In genomic region chr12:132690112-132690511, GRCh38 we compare ENCODE assay signal across 20 cellular contexts. TPM values are rescaled to one million over a fixed set of nuclear protein-coding genes. Genes with fewer than 3 reads are reported as not detected.
DNase-seq lines count a peak whose midpoint lies in the region; ATAC-seq, FAIRE-seq and TF ChIP-seq lines count a peak whose summit lies in the region.
"Had no signal": no experiment of that assay in that cellular context is flagged by ENCODE, and none has a peak within 500 bp of the region (broad histone marks: within the 10 kb centered on the region; RNA-seq: fewer than 3 reads in every experiment).

No MANE protein-coding gene starts in this region.

- no peak for TF ChIP-seq POLR2A in suprapubic skin (IDR thresholded peaks at IDR 0.05)

- no peaks in the 10 kb centered on the region for H3K27me3 Mint-ChIP-seq in activated CD8-positive, alpha-beta memory T cell treated with anti-CD3 and anti-CD28 coated beads, Interleukin-2, amount 10 ng/mL, durations not matched to agents 7 days and 5 days
- peaks cover 0 to 5% (median 0%) of the 10 kb centered on the region in 3 donors for H3K27me3 Mint-ChIP-seq in immature natural killer cell (ENCODE audit: low read depth in 3 of 3)

- peaks cover 2 to 4% of the 10 kb centered on the region in 2 donors for H3K4me1 ChIP-seq in small intestine (ENCODE audit: control insufficient read depth in 2 of 2, insufficient read depth in 1 of 2, low read depth in 1 of 2, low read length in 1 of 2)
- H3K4me1 ChIP-seq in suprapubic skin: peaks cover 16% of the 10 kb centered on the region
- H3K4me1 ChIP-seq: prostate gland had no signal

- H3K4me1 Mint-ChIP-seq in activated CD8-positive, alpha-beta memory T cell treated with anti-CD3 and anti-CD28 coated beads, Interleukin-2, amount 10 ng/mL, durations not matched to agents 7 days and 5 days: peaks cover 16% of the 10 kb centered on the region
- peaks cover 11 to 23% of the 10 kb centered on the region in 2 donors for H3K4me1 Mint-ChIP-seq in immature natural killer cell

- H3K27ac ChIP-seq in small intestine (ENCODE audit: low read depth in 1 of 2, low read length in 1 of 2) (peak overlapping the region; percentile 22 to 85), suprapubic skin (no peak overlapping the region)
- H3K27ac ChIP-seq: epithelial cell of prostate, prostate gland, spleen had no signal

- 90 to 94% (median 91%) methylated on average over 9 of the region's 9 CpGs for WGBS in small intestine, 3 donors
- WGBS in suprapubic skin: 96% methylated on average over 9 of the region's 9 CpGs

- H3K27me3 ChIP-seq in small intestine (ENCODE audit: control insufficient read depth in 2 of 2, insufficient read depth in 2 of 2, low read length in 2 of 2) (no peaks in the 10 kb centered on the region), suprapubic skin (no peaks in the 10 kb centered on the region)
- H3K27me3 ChIP-seq: spleen had no signal

- no peak for DNase-seq in activated CD8-positive, alpha-beta memory T cell treated with anti-CD3 and anti-CD28 coated beads, Interleukin-2, amount 10 ng/mL, durations not matched to agents 7 days and 5 days
- no peak for DNase-seq in activated CD8-positive, alpha-beta memory T cell treated with anti-CD3 and anti-CD28 coated beads, Interleukin-2, amount 50 U/mL, for 48 hours
- DNase-seq in immature natural killer cell (no peak), small intestine (no peak), suprapubic skin (ENCODE audit: low spot score in 2 of 2) (no peak), left lobe of liver (ENCODE audit: low spot score) (no peak)
- DNase-seq: activated gamma-delta T cell; CD8-positive, alpha-beta T cell; DMS79 treated with DMSO at 0.1 percent for 48 hours; Kasumi-1; left ventricle myocardium superior; NCI-H1436; spleen; trophoblast cell had no signal

- no peak for TF ChIP-seq EP300 in suprapubic skin (IDR thresholded peaks at IDR 0.05)

- CTCF ChIA-PET in activated CD8-positive, alpha-beta memory T cell treated with anti-CD3 and anti-CD28 coated beads, Interleukin-2, amount 10 ng/mL, durations not matched to agents 7 days and 5 days (lab: Charles Lee): no interaction called here

- H3K4me3 Mint-ChIP-seq in activated CD8-positive, alpha-beta memory T cell treated with anti-CD3 and anti-CD28 coated beads, Interleukin-2, amount 10 ng/mL, durations not matched to agents 7 days and 5 days: peak overlapping the region; percentile 43
- peak overlapping the region; percentile 5 to 81 (median 38) for H3K4me3 Mint-ChIP-seq in immature natural killer cell
- H3K4me3 Mint-ChIP-seq: dendritic cell treated with granulocyte-macrophage colony-stimulating factor and Interleukin-4, amounts not matched to agents 40 ng/mL and 50 ng/mL, for 4 days had no signal

- FAIRE-seq in small intestine (lab: Jason Lieb, UNC): no peak
- FAIRE-seq: frontal cortex had no signal

- H3K36me3 Mint-ChIP-seq in activated CD8-positive, alpha-beta memory T cell treated with anti-CD3 and anti-CD28 coated beads, Interleukin-2, amount 10 ng/mL, durations not matched to agents 7 days and 5 days: peaks cover 22% of the 10 kb centered on the region
- H3K36me3 Mint-ChIP-seq in immature natural killer cell: no peaks in the 10 kb centered on the region
- H3K36me3 Mint-ChIP-seq: CD8-positive, alpha-beta T cell had no signal

- ATAC-seq in activated CD8-positive, alpha-beta memory T cell treated with anti-CD3 and anti-CD28 coated beads, Interleukin-2, amount 10 ng/mL, durations not matched to agents 7 days and 5 days: no peak
- ATAC-seq in left lobe of liver: no peak
- no peak for ATAC-seq in HG02623 (IDR thresholded peaks at IDR 0.05; ENCODE audit: unreplicated experiment)
- ATAC-seq: CD8-positive, alpha-beta T cell; left ventricle myocardium superior had no signal

- H3K9me3 ChIP-seq in small intestine (ENCODE audit: control insufficient read depth, low read depth) (no peaks in the 10 kb centered on the region), suprapubic skin (no peaks in the 10 kb centered on the region)
- H3K9me3 ChIP-seq: prostate gland, spleen had no signal

- H3K36me3 ChIP-seq in small intestine (ENCODE audit: control insufficient read depth in 2 of 2, insufficient read depth in 2 of 2, low read length in 2 of 2) (peaks cover 0 to 3% of the 10 kb centered on the region in 2 donors), suprapubic skin (no peaks in the 10 kb centered on the region)
- H3K36me3 ChIP-seq: prostate gland had no signal

- no peak for TF ChIP-seq CTCF in suprapubic skin (IDR thresholded peaks at IDR 0.05)

- no peak overlapping the region for H3K27ac Mint-ChIP-seq in activated CD8-positive, alpha-beta memory T cell treated with anti-CD3 and anti-CD28 coated beads, Interleukin-2, amount 10 ng/mL, durations not matched to agents 7 days and 5 days
- no peak overlapping the region for H3K27ac Mint-ChIP-seq in immature natural killer cell
- H3K27ac Mint-ChIP-seq: CD8-positive, alpha-beta T cell; dendritic cell treated with granulocyte-macrophage colony-stimulating factor and Interleukin-4, amounts not matched to agents 40 ng/mL and 50 ng/mL, for 4 days had no signal

- H3K9me3 Mint-ChIP-seq in activated CD8-positive, alpha-beta memory T cell treated with anti-CD3 and anti-CD28 coated beads, Interleukin-2, amount 10 ng/mL, durations not matched to agents 7 days and 5 days (ENCODE audit: low read depth): no peaks in the 10 kb centered on the region
- no peaks in the 10 kb centered on the region for H3K9me3 Mint-ChIP-seq in immature natural killer cell
- H3K9me3 Mint-ChIP-seq: CD8-positive, alpha-beta T cell; dendritic cell treated with granulocyte-macrophage colony-stimulating factor and Interleukin-4, amounts not matched to agents 40 ng/mL and 50 ng/mL, for 4 days had no signal

- H3K4me3 ChIP-seq in small intestine (ENCODE audit: low read depth in 1 of 2, low read length in 2 of 2) (no peak overlapping the region), suprapubic skin (no peak overlapping the region)
- H3K4me3 ChIP-seq: prostate gland, spleen had no signal

TF ChIP-seq in PFSK-1, 5 proteins besides CTCF, POLR2A, EP300 and RAD21:
- no peak for TF ChIP-seq TAF1 (IDR thresholded peaks at IDR 0.05; ENCODE audit: borderline replicate concordance, insufficient read depth, low read length)
- TF ChIP-seq POLR2AphosphoS5 (IDR thresholded peaks at IDR 0.05; ENCODE audit: low read depth, low read length): no peak
- peak; percentile 67; the same call in 1 of the 2 replicates for TF ChIP-seq SIN3A (IDR thresholded peaks at IDR 0.05; ENCODE audit: borderline replicate concordance, insufficient read depth, low read length)
- no peak for TF ChIP-seq FOXP2 (optimal IDR thresholded peaks at IDR 0.05; ENCODE audit: borderline replicate concordance, extremely low read depth, extremely low read length, insufficient read depth)
- TF ChIP-seq, protein P1, sequence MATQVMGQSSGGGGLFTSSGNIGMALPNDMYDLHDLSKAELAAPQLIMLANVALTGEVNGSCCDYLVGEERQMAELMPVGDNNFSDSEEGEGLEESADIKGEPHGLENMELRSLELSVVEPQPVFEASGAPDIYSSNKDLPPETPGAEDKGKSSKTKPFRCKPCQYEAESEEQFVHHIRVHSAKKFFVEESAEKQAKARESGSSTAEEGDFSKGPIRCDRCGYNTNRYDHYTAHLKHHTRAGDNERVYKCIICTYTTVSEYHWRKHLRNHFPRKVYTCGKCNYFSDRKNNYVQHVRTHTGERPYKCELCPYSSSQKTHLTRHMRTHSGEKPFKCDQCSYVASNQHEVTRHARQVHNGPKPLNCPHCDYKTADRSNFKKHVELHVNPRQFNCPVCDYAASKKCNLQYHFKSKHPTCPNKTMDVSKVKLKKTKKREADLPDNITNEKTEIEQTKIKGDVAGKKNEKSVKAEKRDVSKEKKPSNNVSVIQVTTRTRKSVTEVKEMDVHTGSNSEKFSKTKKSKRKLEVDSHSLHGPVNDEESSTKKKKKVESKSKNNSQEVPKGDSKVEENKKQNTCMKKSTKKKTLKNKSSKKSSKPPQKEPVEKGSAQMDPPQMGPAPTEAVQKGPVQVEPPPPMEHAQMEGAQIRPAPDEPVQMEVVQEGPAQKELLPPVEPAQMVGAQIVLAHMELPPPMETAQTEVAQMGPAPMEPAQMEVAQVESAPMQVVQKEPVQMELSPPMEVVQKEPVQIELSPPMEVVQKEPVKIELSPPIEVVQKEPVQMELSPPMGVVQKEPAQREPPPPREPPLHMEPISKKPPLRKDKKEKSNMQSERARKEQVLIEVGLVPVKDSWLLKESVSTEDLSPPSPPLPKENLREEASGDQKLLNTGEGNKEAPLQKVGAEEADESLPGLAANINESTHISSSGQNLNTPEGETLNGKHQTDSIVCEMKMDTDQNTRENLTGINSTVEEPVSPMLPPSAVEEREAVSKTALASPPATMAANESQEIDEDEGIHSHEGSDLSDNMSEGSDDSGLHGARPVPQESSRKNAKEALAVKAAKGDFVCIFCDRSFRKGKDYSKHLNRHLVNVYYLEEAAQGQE (IDR thresholded peaks at IDR 0.05; ENCODE audit: insufficient read depth in 1 of 2, low read depth in 2 of 2, low read length in 2 of 2): no peak

RNA-seq across cellular contexts. Expression of gene PXMP2, which starts 2.7 kb away (rescaled TPM):
- 10 to 100 TPM; 23.3 to 26.0 TPM for total RNA-seq in activated CD8-positive, alpha-beta memory T cell treated with anti-CD3 and anti-CD28 coated beads, Interleukin-2, amount 10 ng/mL, durations not matched to agents 7 days and 5 days
- 24.5 TPM for polyA plus RNA-seq in PFSK-1 (2012; ENCODE audit: insufficient read length, low read depth)
- 10 to 100 TPM; 12.5 to 18.2 (median 17.3) TPM for polyA plus RNA-seq in immature natural killer cell
- 100 to 1,000 TPM in 2 of 3 donors, 10 to 100 TPM in 1; 47.2 to 121 (median 112) TPM for polyA plus RNA-seq in small intestine
- 10 to 100 TPM in 3 of 4 donors, 1 to 10 TPM in 1; 10.0 to 30.0 (median 22.4) TPM for total RNA-seq in suprapubic skin
- total RNA-seq in left lobe of liver: 225 TPM

RNA-seq across cellular contexts. Expression of gene POLE, which starts 3.0 kb away (rescaled TPM):
- 100 to 1,000 TPM; 170 to 221 TPM for total RNA-seq in activated CD8-positive, alpha-beta memory T cell treated with anti-CD3 and anti-CD28 coated beads, Interleukin-2, amount 10 ng/mL, durations not matched to agents 7 days and 5 days
- polyA plus RNA-seq in PFSK-1 (2012; ENCODE audit: insufficient read length, low read depth): 216 TPM
- polyA plus RNA-seq in immature natural killer cell (1 to 10 TPM; 2.2 to 8.8 (median 2.3) TPM), small intestine (10 to 100 TPM; 23.6 to 58.6 (median 23.8) TPM)
- total RNA-seq in suprapubic skin (100 to 1,000 TPM in 1 of 4 donors, 10 to 100 TPM in 3; 34.1 to 130 (median 43.3) TPM), left lobe of liver (29.3 TPM)

RNA-seq across cellular contexts. Expression of gene PGAM5, which starts 20.5 kb away (rescaled TPM):
- 10 to 100 TPM; 59.6 to 70.1 TPM for total RNA-seq in activated CD8-positive, alpha-beta memory T cell treated with anti-CD3 and anti-CD28 coated beads, Interleukin-2, amount 10 ng/mL, durations not matched to agents 7 days and 5 days
- 24.8 TPM for polyA plus RNA-seq in PFSK-1 (2012; ENCODE audit: insufficient read length, low read depth)
- polyA plus RNA-seq in immature natural killer cell (10 to 100 TPM; 12.1 to 19.6 (median 18.7) TPM), small intestine (10 to 100 TPM in 2 of 3 donors, 1 to 10 TPM in 1; 9.5 to 35.5 (median 10.1) TPM)
- total RNA-seq in suprapubic skin (10 to 100 TPM; 31.4 to 43.1 (median 38.7) TPM), left lobe of liver (25.2 TPM)
